1 cellular context compared by ENCODE assay signal in the genomic region with DNA sequence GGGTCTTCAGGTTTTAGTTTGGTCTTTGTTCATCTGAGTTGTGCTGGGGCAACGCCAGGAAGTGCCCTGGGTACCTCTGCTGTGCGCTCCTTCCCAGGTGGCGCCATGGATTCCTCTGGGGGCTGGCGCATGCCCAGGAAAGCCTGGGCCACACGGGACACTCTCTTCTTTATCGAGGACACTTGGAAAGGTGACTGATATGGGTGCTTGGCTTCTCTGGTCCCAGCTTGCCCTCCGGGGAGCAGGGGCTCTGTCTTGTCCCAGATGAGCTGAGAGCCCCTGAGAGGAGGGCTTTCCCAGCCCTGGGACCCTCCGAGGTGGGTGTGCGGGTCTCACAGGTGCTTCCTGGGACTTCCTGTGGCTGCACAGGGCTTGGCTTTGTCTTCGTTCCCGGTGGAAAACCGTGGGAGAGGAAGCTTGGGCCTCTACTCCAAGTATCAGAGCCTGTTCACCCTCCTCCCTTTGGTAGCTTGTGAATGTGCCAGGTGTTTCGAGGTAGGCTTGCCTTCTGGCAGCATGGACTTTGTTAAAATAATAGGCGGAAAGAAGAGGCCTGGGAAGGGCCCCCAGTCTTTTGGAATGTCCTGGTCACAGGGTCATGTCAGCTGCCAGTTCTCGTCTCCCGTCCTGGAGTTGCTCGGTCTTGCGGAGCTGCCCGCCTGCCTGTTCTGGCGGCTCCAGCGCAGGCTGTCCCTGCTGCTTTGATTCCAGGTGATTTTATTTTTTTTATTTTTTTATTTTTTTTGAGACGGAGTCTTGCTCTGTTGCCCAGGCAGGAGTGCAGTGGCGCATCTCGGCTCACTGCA.
TF ChIP-seq lines count a peak whose summit lies in the region.

No MANE protein-coding gene starts in this region.

TF ChIP-seq in SK-N-SH treated with all-trans-retinoic acid at 6 μM for 48 hours, 23 proteins besides CTCF, POLR2A, EP300 and RAD21:
- TF ChIP-seq, protein P1, sequence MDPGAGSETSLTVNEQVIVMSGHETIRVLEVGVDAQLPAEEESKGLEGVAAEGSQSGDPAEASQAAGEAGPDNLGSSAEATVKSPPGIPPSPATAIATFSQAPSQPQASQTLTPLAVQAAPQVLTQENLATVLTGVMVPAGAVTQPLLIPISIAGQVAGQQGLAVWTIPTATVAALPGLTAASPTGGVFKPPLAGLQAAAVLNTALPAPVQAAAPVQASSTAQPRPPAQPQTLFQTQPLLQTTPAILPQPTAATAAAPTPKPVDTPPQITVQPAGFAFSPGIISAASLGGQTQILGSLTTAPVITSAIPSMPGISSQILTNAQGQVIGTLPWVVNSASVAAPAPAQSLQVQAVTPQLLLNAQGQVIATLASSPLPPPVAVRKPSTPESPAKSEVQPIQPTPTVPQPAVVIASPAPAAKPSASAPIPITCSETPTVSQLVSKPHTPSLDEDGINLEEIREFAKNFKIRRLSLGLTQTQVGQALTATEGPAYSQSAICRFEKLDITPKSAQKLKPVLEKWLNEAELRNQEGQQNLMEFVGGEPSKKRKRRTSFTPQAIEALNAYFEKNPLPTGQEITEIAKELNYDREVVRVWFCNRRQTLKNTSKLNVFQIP (CRISPR knock-in tag; IDR thresholded peaks at IDR 0.05; ENCODE audit: borderline replicate concordance, low read depth): no peak
- TF ChIP-seq OSR1 (CRISPR knock-in tag; IDR thresholded peaks at IDR 0.05): no peak
- no peak for TF ChIP-seq ZFP30 (CRISPR knock-in tag; IDR thresholded peaks at IDR 0.05)
- no peak for TF ChIP-seq ARNTL (CRISPR knock-in tag; IDR thresholded peaks at IDR 0.05; ENCODE audit: borderline replicate concordance, low read depth)
- TF ChIP-seq TCF4 (CRISPR knock-in tag; IDR thresholded peaks at IDR 0.05; ENCODE audit: borderline replicate concordance): no peak
- TF ChIP-seq ZFP3 (CRISPR knock-in tag; IDR thresholded peaks at IDR 0.05): no peak
- no peak for TF ChIP-seq ZC3H10 (CRISPR knock-in tag; IDR thresholded peaks at IDR 0.05)
- TF ChIP-seq ZNF565 (CRISPR knock-in tag; conservative IDR thresholded peaks at IDR 0.05; ENCODE audit: low read depth): no peak
- TF ChIP-seq ZNF70 (CRISPR knock-in tag; IDR thresholded peaks at IDR 0.05): no peak
- no peak for TF ChIP-seq PPARA (CRISPR knock-in tag; IDR thresholded peaks at IDR 0.05; ENCODE audit: borderline replicate concordance)
- TF ChIP-seq GLIS3 (CRISPR knock-in tag; IDR thresholded peaks at IDR 0.05): no peak
- no peak for TF ChIP-seq ZNF8 (CRISPR knock-in tag; IDR thresholded peaks at IDR 0.05)
- no peak for TF ChIP-seq RARB (CRISPR knock-in tag; IDR thresholded peaks at IDR 0.05)
- TF ChIP-seq, protein P2, sequence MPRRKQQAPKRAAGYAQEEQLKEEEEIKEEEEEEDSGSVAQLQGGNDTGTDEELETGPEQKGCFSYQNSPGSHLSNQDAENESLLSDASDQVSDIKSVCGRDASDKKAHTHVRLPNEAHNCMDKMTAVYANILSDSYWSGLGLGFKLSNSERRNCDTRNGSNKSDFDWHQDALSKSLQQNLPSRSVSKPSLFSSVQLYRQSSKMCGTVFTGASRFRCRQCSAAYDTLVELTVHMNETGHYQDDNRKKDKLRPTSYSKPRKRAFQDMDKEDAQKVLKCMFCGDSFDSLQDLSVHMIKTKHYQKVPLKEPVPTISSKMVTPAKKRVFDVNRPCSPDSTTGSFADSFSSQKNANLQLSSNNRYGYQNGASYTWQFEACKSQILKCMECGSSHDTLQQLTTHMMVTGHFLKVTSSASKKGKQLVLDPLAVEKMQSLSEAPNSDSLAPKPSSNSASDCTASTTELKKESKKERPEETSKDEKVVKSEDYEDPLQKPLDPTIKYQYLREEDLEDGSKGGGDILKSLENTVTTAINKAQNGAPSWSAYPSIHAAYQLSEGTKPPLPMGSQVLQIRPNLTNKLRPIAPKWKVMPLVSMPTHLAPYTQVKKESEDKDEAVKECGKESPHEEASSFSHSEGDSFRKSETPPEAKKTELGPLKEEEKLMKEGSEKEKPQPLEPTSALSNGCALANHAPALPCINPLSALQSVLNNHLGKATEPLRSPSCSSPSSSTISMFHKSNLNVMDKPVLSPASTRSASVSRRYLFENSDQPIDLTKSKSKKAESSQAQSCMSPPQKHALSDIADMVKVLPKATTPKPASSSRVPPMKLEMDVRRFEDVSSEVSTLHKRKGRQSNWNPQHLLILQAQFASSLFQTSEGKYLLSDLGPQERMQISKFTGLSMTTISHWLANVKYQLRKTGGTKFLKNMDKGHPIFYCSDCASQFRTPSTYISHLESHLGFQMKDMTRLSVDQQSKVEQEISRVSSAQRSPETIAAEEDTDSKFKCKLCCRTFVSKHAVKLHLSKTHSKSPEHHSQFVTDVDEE (CRISPR knock-in tag; IDR thresholded peaks at IDR 0.05): no peak
- TF ChIP-seq, protein P3, sequence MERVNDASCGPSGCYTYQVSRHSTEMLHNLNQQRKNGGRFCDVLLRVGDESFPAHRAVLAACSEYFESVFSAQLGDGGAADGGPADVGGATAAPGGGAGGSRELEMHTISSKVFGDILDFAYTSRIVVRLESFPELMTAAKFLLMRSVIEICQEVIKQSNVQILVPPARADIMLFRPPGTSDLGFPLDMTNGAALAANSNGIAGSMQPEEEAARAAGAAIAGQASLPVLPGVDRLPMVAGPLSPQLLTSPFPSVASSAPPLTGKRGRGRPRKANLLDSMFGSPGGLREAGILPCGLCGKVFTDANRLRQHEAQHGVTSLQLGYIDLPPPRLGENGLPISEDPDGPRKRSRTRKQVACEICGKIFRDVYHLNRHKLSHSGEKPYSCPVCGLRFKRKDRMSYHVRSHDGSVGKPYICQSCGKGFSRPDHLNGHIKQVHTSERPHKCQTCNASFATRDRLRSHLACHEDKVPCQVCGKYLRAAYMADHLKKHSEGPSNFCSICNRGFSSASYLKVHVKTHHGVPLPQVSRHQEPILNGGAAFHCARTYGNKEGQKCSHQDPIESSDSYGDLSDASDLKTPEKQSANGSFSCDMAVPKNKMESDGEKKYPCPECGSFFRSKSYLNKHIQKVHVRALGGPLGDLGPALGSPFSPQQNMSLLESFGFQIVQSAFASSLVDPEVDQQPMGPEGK (CRISPR knock-in tag; IDR thresholded peaks at IDR 0.05; ENCODE audit: borderline replicate concordance): no peak
- TF ChIP-seq BACH2 (CRISPR knock-in tag; IDR thresholded peaks at IDR 0.05; ENCODE audit: borderline replicate concordance): no peak
- TF ChIP-seq TOX (CRISPR knock-in tag; IDR thresholded peaks at IDR 0.05; ENCODE audit: borderline replicate concordance): no peak
- TF ChIP-seq CSDC2 (CRISPR knock-in tag; IDR thresholded peaks at IDR 0.05): no peak
- TF ChIP-seq, protein P4, sequence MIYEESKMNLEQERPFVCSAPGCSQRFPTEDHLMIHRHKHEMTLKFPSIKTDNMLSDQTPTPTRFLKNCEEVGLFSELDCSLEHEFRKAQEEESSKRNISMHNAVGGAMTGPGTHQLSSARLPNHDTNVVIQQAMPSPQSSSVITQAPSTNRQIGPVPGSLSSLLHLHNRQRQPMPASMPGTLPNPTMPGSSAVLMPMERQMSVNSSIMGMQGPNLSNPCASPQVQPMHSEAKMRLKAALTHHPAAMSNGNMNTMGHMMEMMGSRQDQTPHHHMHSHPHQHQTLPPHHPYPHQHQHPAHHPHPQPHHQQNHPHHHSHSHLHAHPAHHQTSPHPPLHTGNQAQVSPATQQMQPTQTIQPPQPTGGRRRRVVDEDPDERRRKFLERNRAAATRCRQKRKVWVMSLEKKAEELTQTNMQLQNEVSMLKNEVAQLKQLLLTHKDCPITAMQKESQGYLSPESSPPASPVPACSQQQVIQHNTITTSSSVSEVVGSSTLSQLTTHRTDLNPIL (CRISPR knock-in tag; IDR thresholded peaks at IDR 0.05; ENCODE audit: low read depth): no peak
- TF ChIP-seq ESRRG (CRISPR knock-in tag; IDR thresholded peaks at IDR 0.05): no peak
TF ChIP-seq in SK-N-SH treated with all-trans-retinoic acid at 6 μM for 48 hours: peak in this region for 0.
